In the genomic region with DNA sequence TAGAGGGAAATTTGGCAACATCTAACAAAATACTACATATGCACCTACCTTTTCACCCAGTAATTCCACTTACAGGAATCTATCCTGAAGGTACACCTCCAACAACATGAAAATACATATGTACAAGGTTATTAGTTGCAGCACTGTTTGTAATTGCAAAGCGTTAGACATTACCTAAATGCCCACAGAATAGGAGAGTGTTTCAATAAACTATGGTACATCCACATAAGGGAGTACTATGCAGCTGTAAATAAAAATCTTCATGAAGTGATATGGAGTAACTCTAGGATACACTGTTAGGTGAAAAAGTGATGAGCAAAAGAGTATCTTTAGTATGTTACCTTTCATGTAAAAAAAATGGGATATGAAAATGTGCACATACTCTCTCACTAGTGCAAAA, we compare ENCODE assay signal across 11 cellular contexts.
"Had no signal": no experiment of that assay in that cellular context is flagged by ENCODE, and none has a peak within 500 bp of the region (broad histone marks: within the 10 kb centered on the region; RNA-seq: fewer than 3 reads in every experiment).

No MANE protein-coding gene starts in this region.

- H3K4me2 ChIP-seq: GM23338 had no signal

- H3K36me3 ChIP-seq: HAP-1 had no signal

- H3K4me1 ChIP-seq: HAP-1 had no signal

- DNase-seq: GM23248, GOT3, H7, H9, HCEC 1CT, HFFc6 had no signal

- H3K27ac ChIP-seq: GM23248 had no signal

- ATAC-seq: GM23338, HCT116 had no signal

- FAIRE-seq: H1, H54 had no signal

- H2AFZ ChIP-seq: GM23248, GM23338 had no signal

- H3K9ac ChIP-seq: GM23248 had no signal

- H3K4me3 ChIP-seq: GM23248, GM23338, HAP-1 had no signal
